Comparison of ENCODE assay signal across 2 cellular contexts in the genomic region with DNA sequence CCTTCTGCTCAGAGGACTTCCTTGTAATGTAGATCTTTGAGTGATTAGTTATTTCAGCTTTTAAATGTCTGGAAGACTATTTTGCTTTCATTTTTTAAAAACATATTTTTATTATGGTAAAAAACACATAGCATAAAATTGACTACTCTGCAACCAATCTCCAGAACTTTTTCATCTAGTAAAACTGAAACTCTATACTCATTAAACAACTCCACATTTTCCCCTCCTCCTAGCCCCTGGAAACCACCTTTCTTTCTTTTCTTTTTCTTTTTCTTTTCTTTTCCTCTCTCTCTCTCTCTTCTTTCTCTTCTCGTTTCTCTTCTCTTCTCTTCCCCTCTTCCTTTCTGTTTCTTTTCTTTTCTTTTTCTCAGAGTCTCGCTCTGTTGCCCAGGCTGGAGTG.
TF ChIP-seq lines count a peak whose summit lies in the region.

No MANE protein-coding gene starts in this region.

TF ChIP-seq in SK-N-SH, 30 proteins besides CTCF, POLR2A, EP300 and RAD21 (continued from another document):
- TF ChIP-seq USF2 (IDR thresholded peaks at IDR 0.05; ENCODE audit: borderline replicate concordance, low read depth, low read length): no peak
- TF ChIP-seq ELF1 (IDR thresholded peaks at IDR 0.05): no peak
- no peak for TF ChIP-seq MAX (IDR thresholded peaks at IDR 0.05; ENCODE audit: low read depth)
- TF ChIP-seq GATA2 (CRISPR knock-in tag; IDR thresholded peaks at IDR 0.05): no peak
TF ChIP-seq in SK-N-SH: peak in this region for 0.

TF ChIP-seq in SK-N-SH treated with all-trans-retinoic acid at 6 μM for 48 hours, 23 proteins besides CTCF, POLR2A, EP300 and RAD21 (continued from another document):
- TF ChIP-seq TSHZ2 (CRISPR knock-in tag; IDR thresholded peaks at IDR 0.05): no peak
- no peak for TF ChIP-seq GLIS3 (CRISPR knock-in tag; IDR thresholded peaks at IDR 0.05)
TF ChIP-seq in SK-N-SH treated with all-trans-retinoic acid at 6 μM for 48 hours: peak in this region for 0.
